ENCODE assay signal across 24 cellular contexts in the genomic region with DNA sequence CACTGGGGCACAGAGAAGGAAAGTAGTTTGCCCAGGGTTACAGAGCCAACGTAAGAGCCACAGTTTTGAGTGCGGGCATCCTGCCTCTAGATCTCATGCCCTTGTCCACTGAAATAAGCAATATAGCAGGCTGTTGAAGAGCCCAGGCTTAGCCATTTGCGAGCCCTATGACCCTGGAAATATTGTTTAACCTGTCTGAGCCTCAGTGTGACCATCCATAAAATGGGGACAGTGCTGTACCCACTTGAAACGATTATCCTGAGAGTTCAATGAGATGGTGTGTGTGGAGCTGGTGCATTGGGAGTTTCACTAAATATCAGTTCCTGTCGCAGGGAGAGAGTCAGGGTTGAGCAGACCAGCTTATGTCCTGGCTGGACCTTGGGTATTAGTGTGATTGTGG.
"Had no signal": no experiment of that assay in that cellular context is flagged by ENCODE, and none has a peak within 500 bp of the region (broad histone marks: within the 10 kb centered on the region; RNA-seq: fewer than 3 reads in every experiment).

No MANE protein-coding gene starts in this region.

- H3K9ac ChIP-seq: neural progenitor cell had no signal

- H3K9me3 Mint-ChIP-seq: natural killer cell, neural progenitor cell had no signal

- H3K36me3 Mint-ChIP-seq: mesothelial cell of epicardium; naive B cell; natural killer cell; neural progenitor cell; stimulated activated naive B cell treated with anti-CD40 and anti-IgM and Interleukin-4, amounts not matched to agents 10 μg/mL and 1 μg/mL and 100 μg/mL, for 72 hours had no signal

- H3K27ac ChIP-seq: left ventricle myocardium inferior, neural progenitor cell, neutrophil, stomach, testis, thyroid gland, transverse colon, upper lobe of left lung, vagina had no signal

- H2AFZ ChIP-seq: neural progenitor cell had no signal

- H3K36me3 ChIP-seq: left ventricle myocardium inferior, neural progenitor cell, neutrophil, ovary, stomach, thyroid gland, transverse colon, upper lobe of left lung, vagina had no signal

- H3K27ac Mint-ChIP-seq: mesothelial cell of epicardium; natural killer cell; nephron progenitor cell; neural progenitor cell; progenitor cell of endocrine pancreas; stimulated activated naive B cell treated with anti-CD40 and anti-IgM and Interleukin-4, amounts not matched to agents 10 μg/mL and 1 μg/mL and 100 μg/mL, for 72 hours had no signal

- H3K4me1 Mint-ChIP-seq: natural killer cell; stimulated activated naive B cell treated with anti-CD40 and anti-IgM and Interleukin-4, amounts not matched to agents 10 μg/mL and 1 μg/mL and 100 μg/mL, for 72 hours had no signal

- H3K4me3 ChIP-seq: left ventricle myocardium inferior, lung, neural progenitor cell, ovary, stomach, testis, thyroid gland, transverse colon, upper lobe of left lung, vagina had no signal

- H3K4me2 ChIP-seq: neural progenitor cell had no signal

- H3K4me3 Mint-ChIP-seq: mesothelial cell of epicardium; natural killer cell; nephron progenitor cell; neural progenitor cell; stimulated activated naive B cell treated with anti-CD40 and anti-IgM and Interleukin-4, amounts not matched to agents 10 μg/mL and 1 μg/mL and 100 μg/mL, for 72 hours had no signal

- ATAC-seq: natural killer cell; right cardiac atrium; stimulated activated naive B cell treated with anti-CD40 and anti-IgM and Interleukin-4, amounts not matched to agents 10 μg/mL and 1 μg/mL and 100 μg/mL, for 72 hours; stimulated activated naive CD8-positive, alpha-beta T cell treated with anti-CD3 and anti-CD28 coated beads, Interleukin-15, Interleukin-2, amounts not matched to agents 100 U/mL and 50 U/mL, for 24 hours had no signal

- H3K27me3 ChIP-seq: neural progenitor cell, neutrophil, ovary, testis, thyroid gland, upper lobe of left lung, vagina had no signal

- H3K9me3 ChIP-seq: left ventricle myocardium inferior, neutrophil, ovary, stomach, testis, thyroid gland, transverse colon, upper lobe of left lung, vagina had no signal

- DNase-seq: hippocampal formation; left ventricle myocardium inferior; mesendoderm; naive B cell; natural killer cell; nephron progenitor cell; occipital lobe; ovary; right cardiac atrium; stimulated activated CD4-positive, alpha-beta T cell treated with anti-CD3 and anti-CD28 coated beads, Interleukin-12 subunit alpha, Interleukin-12 subunit beta, amount 100 ng/mL, for 4 hours; stimulated activated CD4-positive, alpha-beta T cell treated with anti-CD3 and anti-CD28 coated beads, Interleukin-4, amount 100 ng/mL, for 1 hour; stimulated activated naive B cell treated with anti-CD40 and anti-IgM and Interleukin-4, amounts not matched to agents 10 μg/mL and 1 μg/mL and 100 μg/mL, for 72 hours; stimulated activated naive CD8-positive, alpha-beta T cell treated with anti-CD3 and anti-CD28 coated beads, Interleukin-15, Interleukin-2, amounts not matched to agents 100 U/mL and 50 U/mL, for 24 hours; stomach; testis; thyroid gland; transverse colon; upper lobe of left lung had no signal

- H3K4me1 ChIP-seq: left ventricle myocardium inferior, neural progenitor cell, stomach, thyroid gland, transverse colon, upper lobe of left lung, vagina had no signal
